ENCODE assay signal across 8 cellular contexts in genomic region chr1:47436304-47436978, GRCh38. TPM values are rescaled to one million over a fixed set of nuclear protein-coding genes. Genes with fewer than 3 reads are reported as not detected.
DNase-seq lines count a peak whose midpoint lies in the region; ATAC-seq and TF ChIP-seq lines count a peak whose summit lies in the region.

No MANE protein-coding gene starts in this region.

- peak; percentile 76 for TF ChIP-seq CTCF in CD4-positive, alpha-beta T cell (IDR thresholded peaks at IDR 0.05)

- CTCF ChIA-PET in CD4-positive, alpha-beta T cell (lab: Charles Lee) = interaction anchor here (1.0 to 3.6 kb wide), 7 partner anchors 12 to 290 kb away, joined by 3 to 20 read pairs (median 8); partner anchors contain the start of gene CMPK1
- CTCF ChIA-PET in naive thymus-derived CD4-positive, alpha-beta T cell (lab: Charles Lee) = interaction anchor here (0.9 to 3.4 kb wide), 5 partner anchors 13 to 290 kb away, joined by 3 to 16 read pairs (median 5); partner anchors contain the start of gene STIL

- H3K36me3 ChIP-seq in naive thymus-derived CD4-positive, alpha-beta T cell (ENCODE audit: control insufficient read depth in 2 of 3, insufficient read depth in 3 of 3, low read length in 3 of 3) = no peaks in the 10 kb centered on the region

- TF ChIP-seq POLR2A in erythroblast (IDR thresholded peaks at IDR 0.05; ENCODE audit: low read length) = no peak

- POLR2A ChIA-PET in CD4-positive, alpha-beta T cell (lab: Charles Lee) = no interaction called here
- POLR2A ChIA-PET in naive thymus-derived CD4-positive, alpha-beta T cell (lab: Charles Lee) = no interaction called here

- peak; percentile 30 for ATAC-seq in CD4-positive, alpha-beta T cell (ENCODE audit: poor library complexity)
- ATAC-seq in GM19452 (IDR thresholded peaks at IDR 0.05; ENCODE audit: unreplicated experiment) (peak; percentile 41), HG03571 (IDR thresholded peaks at IDR 0.05; ENCODE audit: unreplicated experiment) (peak; percentile 39)
- peak; percentile 41 for ATAC-seq in naive thymus-derived CD4-positive, alpha-beta T cell

- H3K4me3 Mint-ChIP-seq in CD4-positive, alpha-beta T cell = peak overlapping the region; percentile 93
- peak overlapping the region; percentile 84 to 95 (median 89) for H3K4me3 Mint-ChIP-seq in naive thymus-derived CD4-positive, alpha-beta T cell

- H3K27me3 Mint-ChIP-seq in CD4-positive, alpha-beta T cell = peaks cover 54% of the 10 kb centered on the region
- peaks cover 23 to 45% (median 28%) of the 10 kb centered on the region in 5 donors for H3K27me3 Mint-ChIP-seq in naive thymus-derived CD4-positive, alpha-beta T cell

- no peaks in the 10 kb centered on the region for H3K9me3 ChIP-seq in CD4-positive, alpha-beta T cell (ENCODE audit: control insufficient read depth, low read length)
- H3K9me3 ChIP-seq in naive thymus-derived CD4-positive, alpha-beta T cell (ENCODE audit: control insufficient read depth in 2 of 3, low read length in 3 of 3) = no peaks in the 10 kb centered on the region

- DNase-seq in CD4-positive, alpha-beta T cell = peak; percentile 51 to 76 (median 66)
- DNase-seq in NOMO-1 treated with DMSO at 0.1 percent for 48 hours (lab: John Stamatoyannopoulos, UW; ENCODE audit: unreplicated experiment) (peak; percentile 68), erythroblast (lab: John Stamatoyannopoulos, UW) (peak; percentile 73 to 79)
- DNase-seq in activated CD8-positive, alpha-beta memory T cell treated with anti-CD3 and anti-CD28 coated beads, Interleukin-2, amount 50 U/mL, for 24 hours (ENCODE audit: extremely low read depth) = peak; percentile 35
- DNase-seq in naive thymus-derived CD4-positive, alpha-beta T cell = peak; percentile 33 to 83 (median 63)
- DNase-seq in stimulated activated naive CD4-positive, alpha-beta T cell (lab: John Stamatoyannopoulos, UW) = peak; percentile 27 to 70 (median 54)

- no peaks in the 10 kb centered on the region for H3K36me3 Mint-ChIP-seq in CD4-positive, alpha-beta T cell (ENCODE audit: low read depth)
- peaks cover 0 to 16% (median 0%) of the 10 kb centered on the region in 5 donors for H3K36me3 Mint-ChIP-seq in naive thymus-derived CD4-positive, alpha-beta T cell

- H3K4me3 ChIP-seq in naive thymus-derived CD4-positive, alpha-beta T cell (ENCODE audit: low read length) = peak overlapping the region; percentile 76

- peaks cover 8 to 43% of the 10 kb centered on the region in 2 donors for H3K4me1 ChIP-seq in naive thymus-derived CD4-positive, alpha-beta T cell (ENCODE audit: control insufficient read depth in 2 of 2, insufficient read depth in 2 of 2, low read length in 2 of 2)

- intact Hi-C loops in CD4-positive, alpha-beta T cell (cut with DNase I, micrococcal nuclease) = loop anchor here (5.0 to 10.0 kb wide), 4 partner anchors 122 to 712 kb away; partner anchors contain the start of gene STIL (in 2 of the 2)
- intact Hi-C loops in naive thymus-derived CD4-positive, alpha-beta T cell (cut with micrococcal nuclease) = loop anchor here (1.0 to 10.0 kb wide), 5 partner anchors 208 to 942 kb away; no protein-coding TSS in a partner anchor

- H3K27ac ChIP-seq in CD4-positive, alpha-beta T cell (ENCODE audit: low read depth, low read length) = no peak overlapping the region
- no peak overlapping the region for H3K27ac ChIP-seq in naive thymus-derived CD4-positive, alpha-beta T cell (ENCODE audit: low read depth, low read length)

- H3K9me3 Mint-ChIP-seq in CD4-positive, alpha-beta T cell = no peaks in the 10 kb centered on the region
- H3K9me3 Mint-ChIP-seq in naive thymus-derived CD4-positive, alpha-beta T cell = peaks cover 0 to 2% (median 0%) of the 10 kb centered on the region in 11 donors

- peak overlapping the region; percentile 84 for H3K27ac Mint-ChIP-seq in CD4-positive, alpha-beta T cell
- peak overlapping the region in 7 of 9 donors; percentile 55 to 86 (median 82) for H3K27ac Mint-ChIP-seq in naive thymus-derived CD4-positive, alpha-beta T cell

- H3K4me1 Mint-ChIP-seq in CD4-positive, alpha-beta T cell (ENCODE audit: low read depth) = peaks cover 45% of the 10 kb centered on the region
- H3K4me1 Mint-ChIP-seq in naive thymus-derived CD4-positive, alpha-beta T cell = peaks cover 21 to 46% (median 35%) of the 10 kb centered on the region in 7 donors

- peaks cover 49% of the 10 kb centered on the region for H3K27me3 ChIP-seq in CD4-positive, alpha-beta T cell (ENCODE audit: control insufficient read depth, insufficient read depth, low read length)
- peaks cover 0 to 25% of the 10 kb centered on the region in 2 donors for H3K27me3 ChIP-seq in naive thymus-derived CD4-positive, alpha-beta T cell (ENCODE audit: control insufficient read depth in 2 of 2, insufficient read depth in 2 of 2, low read length in 2 of 2)

RNA-seq across cellular contexts. Expression of gene FOXD2, which starts 1.4 kb away (rescaled TPM):
- total RNA-seq in CD4-positive, alpha-beta T cell = under 1 TPM; 0.22 to 0.34 TPM
- total RNA-seq in naive thymus-derived CD4-positive, alpha-beta T cell = under 1 TPM; 0.16 to 0.59 (median 0.24) TPM
- polyA plus RNA-seq in naive thymus-derived CD4-positive, alpha-beta T cell = under 1 TPM; 0.05 TPM

RNA-seq across cellular contexts. Expression of gene FOXE3, which starts 20.4 kb away (rescaled TPM):
- not detected for total RNA-seq in CD4-positive, alpha-beta T cell
- not detected for total RNA-seq in naive thymus-derived CD4-positive, alpha-beta T cell
- polyA plus RNA-seq in naive thymus-derived CD4-positive, alpha-beta T cell = not detected
